In genomic region chr4:4792516-4792915, GRCh38 we compare ENCODE assay signal across 27 cellular contexts.
DNase-seq lines count a peak whose midpoint lies in the region; ATAC-seq and TF ChIP-seq lines count a peak whose summit lies in the region.
"Had no signal": no experiment of that assay in that cellular context is flagged by ENCODE, and none has a peak within 500 bp of the region (broad histone marks: within the 10 kb centered on the region; RNA-seq: fewer than 3 reads in every experiment).

No MANE protein-coding gene starts in this region.

- no peak for TF ChIP-seq POLR2A in thyroid gland (IDR thresholded peaks at IDR 0.05)

- POLR2A ChIA-PET in BJ (lab: Charles Lee): no interaction called here

- H3K4me3 ChIP-seq in BJ (ENCODE audit: low read depth, low read length) (0 out of 2 replicates have a peak overlapping the region, but pooled peaks have one; percentile 15), fibroblast of villous mesenchyme (ENCODE audit: low read depth, low read length) (no peak overlapping the region), smooth muscle cell (no peak overlapping the region), thyroid gland (replicated peaks in 1 of 3) (no peak overlapping the region)
- H3K4me3 ChIP-seq: BLaER1, gastroesophageal sphincter, right lobe of liver, SJSA1, transverse colon had no signal

- WGBS in smooth muscle cell (ENCODE audit: low lambda C conversion rate): 45% methylated on average over 4 of the region's 4 CpGs
- 72 to 76% methylated on average over 4 of the region's 4 CpGs for WGBS in thyroid gland, 2 donors

- no peaks in the 10 kb centered on the region for H3K27me3 Mint-ChIP-seq in activated CD4-positive, alpha-beta T cell treated with anti-CD3 and anti-CD28 coated beads, Interleukin-2, amount 10 ng/mL, durations not matched to agents 24 days and 14 days

- no peaks in the 10 kb centered on the region for H3K27me3 ChIP-seq in BJ (ENCODE audit: control insufficient read depth, insufficient read depth, low read length)
- no peaks in the 10 kb centered on the region for H3K27me3 ChIP-seq in smooth muscle cell (ENCODE audit: low read depth)
- H3K27me3 ChIP-seq in thyroid gland: no peaks in the 10 kb centered on the region
- H3K27me3 ChIP-seq: BLaER1, gastroesophageal sphincter, right lobe of liver, SJSA1, transverse colon had no signal

- no peak overlapping the region for H3K27ac Mint-ChIP-seq in activated CD4-positive, alpha-beta T cell treated with anti-CD3 and anti-CD28 coated beads, Interleukin-2, amount 10 ng/mL, durations not matched to agents 24 days and 14 days
- H3K27ac Mint-ChIP-seq: activated CD4-positive, alpha-beta T cell treated with anti-CD3 and anti-CD28 coated beads for 36 hours; stimulated activated naive CD8-positive, alpha-beta T cell treated with anti-CD3 and anti-CD28 coated beads, Interleukin-15, Interleukin-2, amounts not matched to agents 100 ng/mL and 50 ng/mL, for 24 hours; T-helper 17 cell had no signal

- H3K9me3 Mint-ChIP-seq in activated CD4-positive, alpha-beta T cell treated with anti-CD3 and anti-CD28 coated beads, Interleukin-2, amount 10 ng/mL, durations not matched to agents 24 days and 14 days: peaks cover 29% of the 10 kb centered on the region

- no peaks in the 10 kb centered on the region for H3K79me2 ChIP-seq in smooth muscle cell (ENCODE audit: low read depth)

- no peaks in the 10 kb centered on the region for H3F3A ChIP-seq in smooth muscle cell (ENCODE audit: low read depth)

- no peak overlapping the region for H3K4me3 Mint-ChIP-seq in activated CD4-positive, alpha-beta T cell treated with anti-CD3 and anti-CD28 coated beads, Interleukin-2, amount 10 ng/mL, durations not matched to agents 24 days and 14 days
- H3K4me3 Mint-ChIP-seq: activated CD4-positive, alpha-beta T cell treated with anti-CD3 and anti-CD28 coated beads for 36 hours; stimulated activated naive CD8-positive, alpha-beta T cell treated with anti-CD3 and anti-CD28 coated beads, Interleukin-15, Interleukin-2, amounts not matched to agents 100 ng/mL and 50 ng/mL, for 24 hours; T-helper 17 cell had no signal

- DNase-seq in BJ (ENCODE audit: low read depth): peak; percentile 82
- DNase-seq in fibroblast of villous mesenchyme (ENCODE audit: low read depth): peak; percentile 10
- DNase-seq in smooth muscle cell (lab: John Stamatoyannopoulos, UW; ENCODE audit: unreplicated experiment): no peak
- no peak for DNase-seq in activated T-cell treated with anti-CD3 and anti-CD28 coated beads, Interleukin-2, amount 50 U/mL, for 1 hour
- DNase-seq in thyroid gland: no peak
- no peak for DNase-seq in activated CD4-positive, alpha-beta T cell treated with anti-CD3 and anti-CD28 coated beads, Interleukin-2, amount 10 ng/mL, durations not matched to agents 24 days and 14 days
- DNase-seq: activated CD4-positive, alpha-beta T cell treated with anti-CD3 and anti-CD28 coated beads for 36 hours; activated CD8-positive, alpha-beta memory T cell treated with anti-CD3 and anti-CD28 coated beads for 24 hours; activated naive CD4-positive, alpha-beta T cell treated with Interleukin-2 at 50 U/mL for 16 hours; activated T-cell treated with anti-CD3 and anti-CD28 coated beads, Interleukin-2, amount 50 U/mL, for 48 hours; COR-L47; HCEC 1CT; hypothalamus; NCI-H1092; NCI-H187 treated with DMSO at 0.1 percent for 48 hours; NCI-H2227 treated with DMSO at 0.1 percent for 48 hours; NCI-H69; right lobe of liver; stimulated activated CD4-positive, alpha-beta T cell treated with anti-CD3 and anti-CD28 coated beads, Interleukin-15, amount 100 ng/mL, for 24 hours; T-helper 17 cell; transverse colon had no signal

- TF ChIP-seq CTCF in BJ (IDR thresholded peaks at IDR 0.05; ENCODE audit: insufficient read depth, low read depth, low read length) (no peak), fibroblast of villous mesenchyme (IDR thresholded peaks at IDR 0.05; ENCODE audit: insufficient read depth, low read depth, low read length) (no peak), smooth muscle cell (IDR thresholded peaks at IDR 0.05; ENCODE audit: borderline replicate concordance, insufficient read depth, poor library complexity, severe bottlenecking) (no peak), thyroid gland (IDR thresholded peaks at IDR 0.05) (no peak)

- H3K4me2 ChIP-seq in smooth muscle cell: peak overlapping the region; percentile 60
- H3K4me2 ChIP-seq: BLaER1 had no signal

- H4K20me1 ChIP-seq in smooth muscle cell (ENCODE audit: low read depth): no peaks in the 10 kb centered on the region
- H4K20me1 ChIP-seq: BLaER1 had no signal

- H3K27ac ChIP-seq in angular gyrus (ENCODE audit: low read depth, low read length) (peak overlapping the region; percentile 54), smooth muscle cell (ENCODE audit: low read depth) (peak overlapping the region; percentile 89), thyroid gland (no peak overlapping the region)
- H3K27ac ChIP-seq: BLaER1, gastroesophageal sphincter, right lobe of liver, SJSA1, transverse colon had no signal

- H3K9me3 ChIP-seq in smooth muscle cell (replicated peaks; ENCODE audit: low read depth): peaks cover 7% of the 10 kb centered on the region
- no peaks in the 10 kb centered on the region for H3K9me3 ChIP-seq in thyroid gland
- H3K9me3 ChIP-seq: SJSA1 had no signal

- H2AFZ ChIP-seq in smooth muscle cell (ENCODE audit: low read depth): peak overlapping the region; percentile 37

- intact Hi-C loops in thyroid gland (cut with DNase I): no loop called here
- intact Hi-C loops in activated CD4-positive, alpha-beta T cell treated with anti-CD3 and anti-CD28 coated beads, Interleukin-2, amount 10 ng/mL, durations not matched to agents 24 days and 14 days (cut with micrococcal nuclease): no loop called here

- no peaks in the 10 kb centered on the region for H3K36me3 Mint-ChIP-seq in activated CD4-positive, alpha-beta T cell treated with anti-CD3 and anti-CD28 coated beads, Interleukin-2, amount 10 ng/mL, durations not matched to agents 24 days and 14 days (ENCODE audit: low read depth)

- no peaks in the 10 kb centered on the region for H3K4me1 Mint-ChIP-seq in activated CD4-positive, alpha-beta T cell treated with anti-CD3 and anti-CD28 coated beads, Interleukin-2, amount 10 ng/mL, durations not matched to agents 24 days and 14 days
- H3K4me1 Mint-ChIP-seq: T-helper 17 cell had no signal

- no peaks in the 10 kb centered on the region for H3K36me3 ChIP-seq in BJ (ENCODE audit: control insufficient read depth, insufficient read depth, low read length)
- H3K36me3 ChIP-seq in smooth muscle cell (ENCODE audit: low read depth): no peaks in the 10 kb centered on the region
- H3K36me3 ChIP-seq in thyroid gland: no peaks in the 10 kb centered on the region
- H3K36me3 ChIP-seq: gastroesophageal sphincter, right lobe of liver, SJSA1, transverse colon had no signal

- no peak for ATAC-seq in GM21528 (IDR thresholded peaks at IDR 0.05; ENCODE audit: low FRiP score, unreplicated experiment)
- ATAC-seq: activated CD4-positive, alpha-beta T cell treated with anti-CD3 and anti-CD28 coated beads for 36 hours; gastroesophageal sphincter; right lobe of liver; T-helper 17 cell had no signal

- CTCF ChIA-PET in BJ (lab: Yijun Ruan, JAX): interaction anchor here (0.8 to 2.2 kb wide), 3 partner anchors 9 to 99 kb away, joined by 3 to 7 read pairs (median 3); no protein-coding TSS in a partner anchor

- peaks cover 13% of the 10 kb centered on the region for H3K4me1 ChIP-seq in smooth muscle cell (ENCODE audit: low read depth)
- H3K4me1 ChIP-seq in thyroid gland: no peaks in the 10 kb centered on the region
- H3K4me1 ChIP-seq: gastroesophageal sphincter, right lobe of liver, SJSA1, transverse colon had no signal

- H3K9ac ChIP-seq in smooth muscle cell (ENCODE audit: low read depth): peak overlapping the region; percentile 6
- H3K9ac ChIP-seq: BLaER1 had no signal

Comparison
In these comparisons a context has a peak if more than half of its experiments do, and no peak if none do; other contexts are left out.
1. DNase-seq: peak in BJ (single experiment) and fibroblast of villous mesenchyme (single experiment); none in smooth muscle cell (single experiment), activated T-cell treated with anti-CD3 and anti-CD28 coated beads, Interleukin-2, amount 50 U/mL, for 1 hour (single experiment), thyroid gland (0 of 2) and activated CD4-positive, alpha-beta T cell treated with anti-CD3 and anti-CD28 coated beads, Interleukin-2, amount 10 ng/mL, durations not matched to agents 24 days and 14 days (single experiment).
2. H3K27ac ChIP-seq: peak in angular gyrus (single experiment) and smooth muscle cell (single experiment); none in thyroid gland (0 of 3).